ENCODE assay signal across 1 cellular context in the genomic region with DNA sequence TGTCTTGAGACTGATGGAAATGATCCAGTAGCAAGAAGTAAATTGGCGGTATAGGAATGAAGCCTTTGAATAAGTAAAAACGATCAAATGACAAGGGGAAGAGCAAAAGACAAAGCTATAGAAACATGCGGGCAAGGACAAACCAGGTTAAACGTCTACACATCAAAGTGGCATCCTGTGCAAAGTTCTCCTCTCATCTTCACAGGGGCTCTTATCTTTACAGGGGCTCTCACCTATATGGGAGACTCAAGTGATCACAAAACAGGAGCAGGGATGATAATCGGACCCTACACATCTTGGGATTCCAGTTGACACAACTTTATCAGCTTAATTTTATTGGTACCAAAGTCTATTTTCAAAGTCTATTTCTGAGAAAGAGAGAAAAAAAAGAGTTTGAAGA.
TF ChIP-seq lines count a peak whose summit lies in the region.

No MANE protein-coding gene starts in this region.

TF ChIP-seq in HepG2, 621 proteins besides CTCF, POLR2A, EP300 and RAD21 (continued from another document and continues in another):
- no peak for TF ChIP-seq CHD2 (IDR thresholded peaks at IDR 0.05; ENCODE audit: low read depth, low read length)
- peak; percentile 42; the same call in 1 of the 2 replicates for TF ChIP-seq RARA (CRISPR knock-in tag; IDR thresholded peaks at IDR 0.05)
- no peak for TF ChIP-seq MYC (CRISPR knock-in tag; IDR thresholded peaks at IDR 0.05; ENCODE audit: borderline replicate concordance)
- TF ChIP-seq SIN3A (IDR thresholded peaks at IDR 0.05; ENCODE audit: borderline replicate concordance, low read depth, low read length): no peak
- peak; percentile 83 for TF ChIP-seq GATAD2A (CRISPR knock-in tag; IDR thresholded peaks at IDR 0.05)
- TF ChIP-seq ZFX (CRISPR knock-in tag; IDR thresholded peaks at IDR 0.05; ENCODE audit: low read depth): no peak
- no peak for TF ChIP-seq ZNF605 (CRISPR knock-in tag; IDR thresholded peaks at IDR 0.05)
- TF ChIP-seq ZNF878 (CRISPR knock-in tag; IDR thresholded peaks at IDR 0.05): no peak
- TF ChIP-seq ZBTB20 (CRISPR knock-in tag; IDR thresholded peaks at IDR 0.05; ENCODE audit: borderline replicate concordance, low read depth): peak; percentile 88; the same call in 1 of the 2 replicates
- no peak for TF ChIP-seq NFATC3 (CRISPR knock-in tag; IDR thresholded peaks at IDR 0.05)
- 0 out of 2 replicates have a peak, but pooled peaks have one; percentile 25 for TF ChIP-seq PPARG (CRISPR knock-in tag; conservative IDR thresholded peaks at IDR 0.05)
- TF ChIP-seq RXRB (CRISPR knock-in tag; IDR thresholded peaks at IDR 0.05; ENCODE audit: borderline replicate concordance): peak; percentile 67
- peak; percentile 97 for TF ChIP-seq ZSCAN29 (CRISPR knock-in tag; conservative IDR thresholded peaks at IDR 0.05)
- no peak for TF ChIP-seq ELF4 (CRISPR knock-in tag; IDR thresholded peaks at IDR 0.05; ENCODE audit: borderline replicate concordance)
- TF ChIP-seq ZNF496 (CRISPR knock-in tag; IDR thresholded peaks at IDR 0.05; ENCODE audit: insufficient replicate concordance): no peak
- peak; percentile 71; the same call in 1 of the 2 replicates for TF ChIP-seq SIX4 (CRISPR knock-in tag; IDR thresholded peaks at IDR 0.05)
- no peak for TF ChIP-seq ZMAT3 (CRISPR knock-in tag; conservative IDR thresholded peaks at IDR 0.05)
- peak; percentile 32; the same call in 1 of the 2 replicates for TF ChIP-seq HDAC1 (CRISPR knock-in tag; IDR thresholded peaks at IDR 0.05)
- peak; percentile 88 for TF ChIP-seq NCOA2 (CRISPR knock-in tag; IDR thresholded peaks at IDR 0.05)
- no peak for TF ChIP-seq RBFOX2 (IDR thresholded peaks at IDR 0.05; ENCODE audit: low read depth, low read length)
- peak; percentile 80; the same call in 1 of the 2 replicates for TF ChIP-seq GATA4 (IDR thresholded peaks at IDR 0.05; ENCODE audit: borderline replicate concordance, low read depth)
- no peak for TF ChIP-seq SRSF9 (IDR thresholded peaks at IDR 0.05; ENCODE audit: borderline replicate concordance, insufficient read depth, low read depth, low read length, poor library complexity, severe bottlenecking)
- no peak for TF ChIP-seq GABPB1 (CRISPR knock-in tag; IDR thresholded peaks at IDR 0.05)
- TF ChIP-seq ZSCAN9 (CRISPR knock-in tag; IDR thresholded peaks at IDR 0.05; ENCODE audit: borderline replicate concordance): no peak
- peak; percentile 42; the same call in 1 of the 2 replicates for TF ChIP-seq TBX2 (CRISPR knock-in tag; IDR thresholded peaks at IDR 0.05; ENCODE audit: borderline replicate concordance)
- no peak for TF ChIP-seq STAT5B (CRISPR knock-in tag; IDR thresholded peaks at IDR 0.05)
- no peak for TF ChIP-seq ZNF687 (CRISPR knock-in tag; IDR thresholded peaks at IDR 0.05)
- TF ChIP-seq SUZ12 (IDR thresholded peaks at IDR 0.05; ENCODE audit: low read depth, low read length): no peak
- TF ChIP-seq YY1 (IDR thresholded peaks at IDR 0.05; ENCODE audit: insufficient read depth, insufficient replicate concordance, low read depth, low read length): no peak
- no peak for TF ChIP-seq BHLHE40 (IDR thresholded peaks at IDR 0.05; ENCODE audit: low read length)
- peak; percentile 93 for TF ChIP-seq ZNF710 (CRISPR knock-in tag; IDR thresholded peaks at IDR 0.05; ENCODE audit: borderline replicate concordance)
- TF ChIP-seq TRIM24 (CRISPR knock-in tag; IDR thresholded peaks at IDR 0.05): no peak
- no peak for TF ChIP-seq ZNF749 (CRISPR knock-in tag; IDR thresholded peaks at IDR 0.05; ENCODE audit: borderline replicate concordance)
- TF ChIP-seq, protein P1, sequence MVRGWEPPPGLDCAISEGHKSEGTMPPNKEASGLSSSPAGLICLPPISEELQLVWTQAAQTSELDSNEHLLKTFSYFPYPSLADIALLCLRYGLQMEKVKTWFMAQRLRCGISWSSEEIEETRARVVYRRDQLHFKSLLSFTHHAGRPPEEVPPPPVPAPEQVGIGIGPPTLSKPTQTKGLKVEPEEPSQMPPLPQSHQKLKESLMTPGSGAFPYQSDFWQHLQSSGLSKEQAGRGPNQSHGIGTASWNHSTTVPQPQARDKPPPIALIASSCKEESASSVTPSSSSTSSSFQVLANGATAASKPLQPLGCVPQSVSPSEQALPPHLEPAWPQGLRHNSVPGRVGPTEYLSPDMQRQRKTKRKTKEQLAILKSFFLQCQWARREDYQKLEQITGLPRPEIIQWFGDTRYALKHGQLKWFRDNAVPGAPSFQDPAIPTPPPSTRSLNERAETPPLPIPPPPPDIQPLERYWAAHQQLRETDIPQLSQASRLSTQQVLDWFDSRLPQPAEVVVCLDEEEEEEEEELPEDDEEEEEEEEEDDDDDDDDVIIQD (CRISPR knock-in tag; IDR thresholded peaks at IDR 0.05; ENCODE audit: low read depth): peak; percentile 74; the same call in 1 of the 2 replicates
- TF ChIP-seq WIZ (CRISPR knock-in tag; IDR thresholded peaks at IDR 0.05): no peak
- no peak for TF ChIP-seq RCOR2 (CRISPR knock-in tag; IDR thresholded peaks at IDR 0.05)
- no peak for TF ChIP-seq ZNF567 (CRISPR knock-in tag; IDR thresholded peaks at IDR 0.05; ENCODE audit: borderline replicate concordance)
- TF ChIP-seq, protein P2, sequence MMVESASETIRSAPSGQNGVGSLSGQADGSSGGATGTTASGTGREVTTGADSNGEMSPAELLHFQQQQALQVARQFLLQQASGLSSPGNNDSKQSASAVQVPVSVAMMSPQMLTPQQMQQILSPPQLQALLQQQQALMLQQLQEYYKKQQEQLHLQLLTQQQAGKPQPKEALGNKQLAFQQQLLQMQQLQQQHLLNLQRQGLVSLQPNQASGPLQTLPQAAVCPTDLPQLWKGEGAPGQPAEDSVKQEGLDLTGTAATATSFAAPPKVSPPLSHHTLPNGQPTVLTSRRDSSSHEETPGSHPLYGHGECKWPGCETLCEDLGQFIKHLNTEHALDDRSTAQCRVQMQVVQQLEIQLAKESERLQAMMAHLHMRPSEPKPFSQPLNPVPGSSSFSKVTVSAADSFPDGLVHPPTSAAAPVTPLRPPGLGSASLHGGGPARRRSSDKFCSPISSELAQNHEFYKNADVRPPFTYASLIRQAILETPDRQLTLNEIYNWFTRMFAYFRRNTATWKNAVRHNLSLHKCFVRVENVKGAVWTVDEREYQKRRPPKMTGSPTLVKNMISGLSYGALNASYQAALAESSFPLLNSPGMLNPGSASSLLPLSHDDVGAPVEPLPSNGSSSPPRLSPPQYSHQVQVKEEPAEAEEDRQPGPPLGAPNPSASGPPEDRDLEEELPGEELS (CRISPR knock-in tag; IDR thresholded peaks at IDR 0.05): peak; percentile 49; the same call in 1 of the 2 replicates
- no peak for TF ChIP-seq HES4 (CRISPR knock-in tag; IDR thresholded peaks at IDR 0.05; ENCODE audit: borderline replicate concordance)
- TF ChIP-seq ELF3 (CRISPR knock-in tag; IDR thresholded peaks at IDR 0.05): 0 out of 2 replicates have a peak, but pooled peaks have one; percentile 19
- peak; percentile 89 for TF ChIP-seq PAXIP1 (CRISPR knock-in tag; conservative IDR thresholded peaks at IDR 0.05)
- TF ChIP-seq POGZ (CRISPR knock-in tag; IDR thresholded peaks at IDR 0.05): peak; percentile 71
- TF ChIP-seq, protein P3, sequence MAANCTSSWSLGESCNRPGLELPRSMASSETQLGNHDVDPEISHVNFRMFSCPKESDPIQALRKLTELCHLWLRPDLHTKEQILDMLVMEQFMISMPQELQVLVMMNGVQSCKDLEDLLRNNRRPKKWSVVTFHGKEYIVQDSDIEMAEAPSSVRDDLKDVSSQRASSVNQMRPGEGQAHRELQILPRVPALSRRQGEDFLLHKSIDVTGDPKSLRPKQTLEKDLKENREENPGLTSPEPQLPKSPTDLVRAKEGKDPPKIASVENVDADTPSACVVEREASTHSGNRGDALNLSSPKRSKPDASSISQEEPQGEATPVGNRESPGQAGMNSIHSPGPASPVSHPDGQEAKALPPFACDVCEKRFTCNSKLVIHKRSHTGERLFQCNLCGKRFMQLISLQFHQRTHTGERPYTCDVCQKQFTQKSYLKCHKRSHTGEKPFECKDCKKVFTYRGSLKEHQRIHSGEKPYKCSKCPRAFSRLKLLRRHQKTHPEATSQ (CRISPR knock-in tag; IDR thresholded peaks at IDR 0.05; ENCODE audit: borderline replicate concordance): no peak
- TF ChIP-seq DNMT3B (CRISPR knock-in tag; conservative IDR thresholded peaks at IDR 0.05): no peak
- TF ChIP-seq ZNF136 (CRISPR knock-in tag; IDR thresholded peaks at IDR 0.05; ENCODE audit: low read depth): no peak
- 0 out of 2 replicates have a peak, but pooled peaks have one; percentile 7 for TF ChIP-seq HOXA5 (CRISPR knock-in tag; IDR thresholded peaks at IDR 0.05)
- no peak for TF ChIP-seq TMF1 (CRISPR knock-in tag; IDR thresholded peaks at IDR 0.05; ENCODE audit: low read depth)
- TF ChIP-seq HMG20B (CRISPR knock-in tag; conservative IDR thresholded peaks at IDR 0.05): no peak
- no peak for TF ChIP-seq KLF6 (CRISPR knock-in tag; IDR thresholded peaks at IDR 0.05)
- TF ChIP-seq ZFP41 (CRISPR knock-in tag; IDR thresholded peaks at IDR 0.05; ENCODE audit: borderline replicate concordance): no peak
- no peak for TF ChIP-seq ATF2 (CRISPR knock-in tag; IDR thresholded peaks at IDR 0.05)
- no peak for TF ChIP-seq RFX5 (IDR thresholded peaks at IDR 0.05; ENCODE audit: low read depth, low read length)
- no peak for TF ChIP-seq TOPORS (CRISPR knock-in tag; IDR thresholded peaks at IDR 0.05)
- TF ChIP-seq HOXA3 (CRISPR knock-in tag; IDR thresholded peaks at IDR 0.05): no peak
- TF ChIP-seq ZNF207 (IDR thresholded peaks at IDR 0.05; ENCODE audit: borderline replicate concordance): no peak
- TF ChIP-seq KDM4B (CRISPR knock-in tag; IDR thresholded peaks at IDR 0.05): 0 out of 2 replicates have a peak, but pooled peaks have one; percentile 26
